15 cellular contexts compared by ENCODE assay signal in genomic region chr16:15854906-15855703, GRCh38. TPM values are rescaled to one million over a fixed set of nuclear protein-coding genes. Genes with fewer than 3 reads are reported as not detected.
DNase-seq lines count a peak whose midpoint lies in the region; ATAC-seq, FAIRE-seq and TF ChIP-seq lines count a peak whose summit lies in the region.
"Had no signal": no experiment of that assay in that cellular context is flagged by ENCODE, and none has a peak within 500 bp of the region (broad histone marks: within the 10 kb centered on the region; RNA-seq: fewer than 3 reads in every experiment).

No MANE protein-coding gene starts in this region.

- H3K27me3 ChIP-seq in GM12878 (replicated peaks in 1 of 2; ENCODE audit: control insufficient read depth in 2 of 2, insufficient read depth in 2 of 2, low read length in 1 of 2), result peaks cover 9 to 10% of the 10 kb centered on the region in 2 experiments
- H3K27me3 ChIP-seq in spleen (replicated peaks in 1 of 7), result peaks cover 3 to 52% (median 24%) of the 10 kb centered on the region in 7 donors
- H3K27me3 ChIP-seq: thyroid gland had no signal

- no peaks in the 10 kb centered on the region for H3K36me3 ChIP-seq in GM12878 (ENCODE audit: control insufficient read depth in 2 of 2, insufficient read depth in 2 of 2, low read length in 1 of 2)
- H3K36me3 ChIP-seq in spleen, result no peaks in the 10 kb centered on the region
- H3K36me3 ChIP-seq: neural progenitor cell, thyroid gland had no signal

- BruUV-seq in GM12878 (replicated peaks; lab: Mats Ljungman, UMichigan), result no TSS peak

- TF ChIP-seq CTCF in GM12878 (IDR thresholded peaks at IDR 0.05 in 2 of 3, conservative IDR thresholded peaks at IDR 0.05 in 1 of 3; ENCODE audit: control insufficient read depth in 2 of 3, extremely low read depth in 1 of 3, insufficient read depth in 1 of 3, low read depth in 3 of 3, low read length in 3 of 3) (no peak), spleen (IDR thresholded peaks at IDR 0.05 in 8 of 11, conservative IDR thresholded peaks at IDR 0.05 in 3 of 11) (no peak)
- TF ChIP-seq CTCF in activated CD8-positive, alpha-beta T cell treated with anti-CD3 and anti-CD28 coated beads for 36 hours (IDR thresholded peaks at IDR 0.05), result no peak

- no peak overlapping the region for H3K9ac ChIP-seq in GM12878 (ENCODE audit: control insufficient read depth, insufficient read depth, low read length)
- H3K9ac ChIP-seq: neural progenitor cell had no signal

- whole genome bisulfite sequencing in GM12878 (ENCODE audit: insufficient coverage, insufficient replicate concordance, low lambda C conversion rate, missing lambda C conversion rate), result 53% methylated on average over 15 of the region's 15 CpGs
- WGBS in spleen, 5 donors, result 64 to 78% (median 73%) methylated on average over 15 of the region's 15 CpGs

- H2AFZ ChIP-seq in GM12878 (ENCODE audit: control insufficient read depth, low read depth, low read length), result no peak overlapping the region
- H2AFZ ChIP-seq: hepatocyte, neural progenitor cell had no signal

- RAD21 ChIA-PET in GM12878 (lab: Charles Lee; ENCODE audit: unreplicated experiment), result no interaction called here

- no peak overlapping the region for H3K4me3 Mint-ChIP-seq in activated CD8-positive, alpha-beta T cell treated with anti-CD3 and anti-CD28 coated beads for 36 hours
- H3K4me3 Mint-ChIP-seq: neural progenitor cell had no signal

- no peaks in the 10 kb centered on the region for H3K36me3 Mint-ChIP-seq in activated CD8-positive, alpha-beta T cell treated with anti-CD3 and anti-CD28 coated beads for 36 hours (ENCODE audit: low read depth)
- H3K36me3 Mint-ChIP-seq: neural progenitor cell had no signal

- intact Hi-C loops in GM12878 (cut with micrococcal nuclease; ENCODE audit: unreplicated experiment), result no loop called here
- intact Hi-C loops in spleen (cut with DNase I; ENCODE audit: low total_unique reads), result no loop called here
- intact Hi-C loops in activated CD8-positive, alpha-beta T cell treated with anti-CD3 and anti-CD28 coated beads for 36 hours (cut with micrococcal nuclease), result no loop called here

- H3K79me2 ChIP-seq in GM12878 (ENCODE audit: control insufficient read depth, insufficient read depth, low read length), result no peaks in the 10 kb centered on the region
- H3K79me2 ChIP-seq: hepatocyte had no signal

- no peaks in the 10 kb centered on the region for H3K9me3 Mint-ChIP-seq in activated CD8-positive, alpha-beta T cell treated with anti-CD3 and anti-CD28 coated beads for 36 hours
- H3K9me3 Mint-ChIP-seq: neural progenitor cell had no signal

- TF ChIP-seq EP300 in GM12878 (IDR thresholded peaks at IDR 0.05; ENCODE audit: borderline replicate concordance in 1 of 2, control insufficient read depth in 1 of 2, low read depth in 2 of 2, low read length in 2 of 2), result no peak

- TF ChIP-seq POLR2A in GM12892 (IDR thresholded peaks at IDR 0.05; ENCODE audit: low read depth, low read length) (no peak), GM12878 (IDR thresholded peaks at IDR 0.05; ENCODE audit: low read depth, low read length) (no peak), spleen (IDR thresholded peaks at IDR 0.05) (no peak)

- CTCF ChIA-PET in GM12878 (lab: Yijun Ruan, JAX), result no interaction called here
- CTCF ChIA-PET in activated CD8-positive, alpha-beta T cell treated with anti-CD3 and anti-CD28 coated beads for 36 hours (lab: Charles Lee), result no interaction called here

- H3K27ac ChIP-seq in GM12878 (ENCODE audit: control insufficient read depth, insufficient read depth), result no peak overlapping the region
- H3K27ac ChIP-seq in spleen, result peak overlapping the region in 7 of 8 donors; percentile 8 to 65 (median 17)
- H3K27ac ChIP-seq: epithelial cell of prostate, hepatocyte, neural progenitor cell, thyroid gland had no signal

- POLR2A ChIA-PET in GM12878 (lab: Charles Lee), result no interaction called here
- POLR2A ChIA-PET in activated CD8-positive, alpha-beta T cell treated with anti-CD3 and anti-CD28 coated beads for 36 hours (lab: Charles Lee), result no interaction called here

- in situ Hi-C loops in GM12878 (cut with MboI), result no loop called here

- SMC1A ChIA-PET in GM12878 (lab: Charles Lee; ENCODE audit: uncharacterized antibody, unreplicated experiment), result interaction anchor here (0.8 to 1.3 kb wide), 2 partner anchors 9 to 33 kb away, joined by 3 to 5 read pairs; partner anchors contain the start of gene CEP20

- no peak for TF ChIP-seq RAD21 in GM12878 (IDR thresholded peaks at IDR 0.05; ENCODE audit: insufficient read depth, low read depth, low read length)

- peak; percentile 15 for ATAC-seq in HG02623 (IDR thresholded peaks at IDR 0.05; ENCODE audit: unreplicated experiment)
- ATAC-seq in GM12878, result no peak
- no peak for ATAC-seq in activated CD8-positive, alpha-beta T cell treated with anti-CD3 and anti-CD28 coated beads for 36 hours
- no peak for ATAC-seq in HG03565 (IDR thresholded peaks at IDR 0.05; ENCODE audit: unreplicated experiment)
- ATAC-seq in HG02798 (IDR thresholded peaks at IDR 0.05; ENCODE audit: poor library complexity, unreplicated experiment), result no peak

- no peaks in the 10 kb centered on the region for H4K20me1 ChIP-seq in GM12878 (ENCODE audit: control insufficient read depth, insufficient read depth)

- peaks cover 31% of the 10 kb centered on the region for H3K27me3 Mint-ChIP-seq in activated CD8-positive, alpha-beta T cell treated with anti-CD3 and anti-CD28 coated beads for 36 hours

- H3K4me2 ChIP-seq in GM12878 (ENCODE audit: control insufficient read depth, insufficient read depth), result peak overlapping the region; percentile 34
- H3K4me2 ChIP-seq: hepatocyte, neural progenitor cell had no signal

- no peak overlapping the region for H3K27ac Mint-ChIP-seq in activated CD8-positive, alpha-beta T cell treated with anti-CD3 and anti-CD28 coated beads for 36 hours
- H3K27ac Mint-ChIP-seq: neural progenitor cell had no signal

- H3K4me1 Mint-ChIP-seq in activated CD8-positive, alpha-beta T cell treated with anti-CD3 and anti-CD28 coated beads for 36 hours (ENCODE audit: low read depth), result peaks cover 6% of the 10 kb centered on the region

- H3K4me1 ChIP-seq in GM12878 (ENCODE audit: control insufficient read depth, insufficient read depth, low read length) (peaks cover 18% of the 10 kb centered on the region; the same call in 1 of the 2 replicates), spleen (peaks cover 5 to 37% (median 23%) of the 10 kb centered on the region in 6 donors)

- no peaks in the 10 kb centered on the region for H3K9me3 ChIP-seq in GM12878 (replicated peaks; ENCODE audit: control insufficient read depth, insufficient read depth, low read length)
- H3K9me3 ChIP-seq in spleen, result no peaks in the 10 kb centered on the region
- H3K9me3 ChIP-seq: thyroid gland had no signal

- FAIRE-seq in GM12892 (lab: Jason Lieb, UNC) (peak; percentile 44), GM12878 (lab: Jason Lieb, UNC) (no peak)

- DNase-seq in GM12892 (ENCODE audit: insufficient read length) (no peak), GM12878 (ENCODE audit: low read depth, low spot score) (no peak), spleen (no peak), cerebellar nuclear complex (lab: John Stamatoyannopoulos, UW) (no peak)
- no peak for DNase-seq in activated CD8-positive, alpha-beta T cell treated with anti-CD3 and anti-CD28 coated beads for 36 hours
- DNase-seq: DMS153, GOT3, NCI-H345, thyroid gland had no signal

- H3K4me3 ChIP-seq in GM12878, result 0 out of 2 replicates have a peak overlapping the region, but pooled peaks have one; percentile 25
- H3K4me3 ChIP-seq in spleen, result peak overlapping the region in 7 of 8 donors; percentile 1 to 65 (median 36)
- H3K4me3 ChIP-seq: hepatocyte, neural progenitor cell, thyroid gland had no signal

RNA-seq across cellular contexts. Expression of gene MYH11, which starts 1.7 kb away (rescaled TPM):
- polyA plus RNA-seq in GM12892 (2012; ENCODE audit: missing spikeins), result 2.6 TPM
- total RNA-seq in GM12878 (2013; cell fraction: nucleolus; rRNA removed), result not detected in 2 replicates
- total RNA-seq in GM12878 (2014; rRNA removed), result under 0.01 and 0.06 TPM in 2 replicates
- 0.05 and 0.13 TPM in 2 replicates for total RNA-seq in GM12878 (2014; rRNA removed; fragmentation: Illumina TruSeq; extraction: Trizol)
- total RNA-seq in GM12878 (2021), result 0.41 and 0.58 TPM in 2 replicates
- 0.18 TPM for polyA plus RNA-seq in GM12878 (2011; ENCODE audit: low read depth)
- not detected in 2 replicates for polyA plus RNA-seq in GM12878 (2011; rRNA removed)
- polyA plus RNA-seq in GM12878 (2011; cell fraction: cytosol; rRNA removed), result not detected in 2 replicates
- not detected in 2 replicates for polyA plus RNA-seq in GM12878 (2011; cell fraction: nucleus; rRNA removed)
- polyA plus RNA-seq in GM12878 (2012), result 0.31 and 0.85 TPM in 2 replicates
- polyA plus RNA-seq in GM12878 (2014; fragmentation: Illumina TruSeq; extraction: Trizol), result 0.01 TPM in 1 of 2 replicates, not detected in the other
- under 1 TPM; 0.05 to 0.40 TPM for polyA plus RNA-seq in GM12878 (2014; fragmentation: Nextera tagmentation; extraction: Ambion mirVana)
- polyA plus RNA-seq in GM12878 (2014; rRNA removed), result 0.01 TPM in 1 of 2 replicates, not detected in the other
- 1 to 10 TPM in 1 of 2 experiments, under 1 TPM in 1; 0.88 to 1.9 TPM for polyA plus RNA-seq in GM12878 (2016; fragmentation: Nextera tagmentation; extraction: Ambion mirVana)
- polyA minus RNA-seq in GM12878 (2011; rRNA and poly(A)+ RNA removed), result not detected in 2 replicates
- not detected in 2 replicates for polyA minus RNA-seq in GM12878 (2011; cell fraction: cytosol; rRNA and poly(A)+ RNA removed)
- not detected in 2 replicates for polyA minus RNA-seq in GM12878 (2011; cell fraction: nucleus; rRNA and poly(A)+ RNA removed)
- 100 to 1,000 TPM in 6 of 7 donors, 10 to 100 TPM in 1; 59.0 to 135 (median 114) TPM for total RNA-seq in spleen
- 10 to 100 TPM in 2 of 3 donors, 1 to 10 TPM in 1; 9.6 to 29.9 (median 23.3) TPM for polyA plus RNA-seq in spleen
- not detected for total RNA-seq in activated CD8-positive, alpha-beta T cell treated with anti-CD3 and anti-CD28 coated beads for 36 hours

RNA-seq across cellular contexts. Expression of gene CEP20, which starts 33.3 kb away (rescaled TPM):
- polyA plus RNA-seq in GM12892 (2012; ENCODE audit: missing spikeins), result 21.9 TPM
- total RNA-seq in GM12878 (2013; cell fraction: nucleolus; rRNA removed), result 8.6 and 13.2 TPM in 2 replicates
- total RNA-seq in GM12878 (2014; rRNA removed) (38.0 and 43.8 TPM in 2 replicates), GM12878 (2014; rRNA removed; fragmentation: Illumina TruSeq; extraction: Trizol) (52.1 and 53.0 TPM in 2 replicates), GM12878 (2021) (30.5 and 33.4 TPM in 2 replicates), spleen (10 to 100 TPM; 23.6 to 29.2 (median 27.1) TPM)
- polyA plus RNA-seq in GM12878 (2011; ENCODE audit: low read depth), result 18.6 TPM
- polyA plus RNA-seq in GM12878 (2011; rRNA removed) (57.8 and 87.4 TPM in 2 replicates), GM12878 (2014; fragmentation: Illumina TruSeq; extraction: Trizol) (52.2 and 70.3 TPM in 2 replicates), GM12878 (2014; fragmentation: Nextera tagmentation; extraction: Ambion mirVana) (10 to 100 TPM; 52.2 to 55.2 TPM), GM12878 (2014; rRNA removed) (23.6 and 33.7 TPM in 2 replicates), GM12878 (2016; fragmentation: Nextera tagmentation; extraction: Ambion mirVana) (10 to 100 TPM; 53.4 to 53.9 TPM), spleen (10 to 100 TPM; 14.7 to 24.7 (median 19.9) TPM)
- 15.4 and 20.0 TPM in 2 replicates for polyA plus RNA-seq in GM12878 (2011; cell fraction: cytosol; rRNA removed)
- 5.6 and 7.0 TPM in 2 replicates for polyA plus RNA-seq in GM12878 (2011; cell fraction: nucleus; rRNA removed)
- polyA plus RNA-seq in GM12878 (2012), result 25.1 and 34.2 TPM in 2 replicates
- 19.6 and 49.7 TPM in 2 replicates for polyA minus RNA-seq in GM12878 (2011; rRNA and poly(A)+ RNA removed)
- 9.8 and 10.8 TPM in 2 replicates for polyA minus RNA-seq in GM12878 (2011; cell fraction: cytosol; rRNA and poly(A)+ RNA removed)
- 1.2 and 3.8 TPM in 2 replicates for polyA minus RNA-seq in GM12878 (2011; cell fraction: nucleus; rRNA and poly(A)+ RNA removed)
- 10 to 100 TPM; 34.5 to 39.0 TPM for total RNA-seq in activated CD8-positive, alpha-beta T cell treated with anti-CD3 and anti-CD28 coated beads for 36 hours

Comparison
In these comparisons a context has a peak if more than half of its experiments do, and no peak if none do; other contexts are left out.
1. RNA of gene MYH11, which starts 1.7 kb away (total RNA-seq): 59.0 to 135 TPM in spleen; under 0.01 to 0.58 TPM in GM12878 and not detected in activated CD8-positive, alpha-beta T cell treated with anti-CD3 and anti-CD28 coated beads for 36 hours; every median in the first group is over 10 times any median in the second.